13 cellular contexts compared by ENCODE assay signal in the genomic region with DNA sequence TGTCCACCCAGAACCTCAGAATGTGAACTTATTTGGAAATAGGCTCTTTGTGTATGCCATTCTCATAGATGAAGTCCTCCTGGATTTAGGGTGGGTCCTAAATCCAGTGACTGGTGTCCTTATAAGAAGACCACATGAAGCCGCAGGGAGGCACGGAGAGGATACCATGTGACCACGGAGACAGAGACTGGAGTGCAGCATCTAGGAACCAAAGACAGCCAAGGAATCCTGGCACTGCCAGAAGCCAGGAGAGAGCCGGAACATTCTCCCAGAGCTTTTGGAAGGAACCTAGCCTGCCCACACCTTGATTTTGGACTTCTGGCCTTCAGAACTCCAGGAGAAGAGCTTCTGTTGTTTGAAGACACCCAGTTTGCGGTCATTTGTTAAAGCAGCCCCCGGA. TPM values are rescaled to one million over a fixed set of nuclear protein-coding genes. Genes with fewer than 3 reads are reported as not detected.
DNase-seq lines count a peak whose midpoint lies in the region; ATAC-seq and TF ChIP-seq lines count a peak whose summit lies in the region.
"Had no signal": no experiment of that assay in that cellular context is flagged by ENCODE, and none has a peak within 500 bp of the region (broad histone marks: within the 10 kb centered on the region; RNA-seq: fewer than 3 reads in every experiment).

No MANE protein-coding gene starts in this region.

- peaks cover 86% of the 10 kb centered on the region for H3K4me1 Mint-ChIP-seq in activated T-cell treated with anti-CD3 and anti-CD28 coated beads, Interleukin-2, amount 50 U/mL, for 24 hours (ENCODE audit: low read depth)
- H3K4me1 Mint-ChIP-seq in activated T-helper 1 cell treated with anti-CD3 and anti-CD28 coated beads, Interleukin-12 subunit alpha, Interleukin-12 subunit beta, Interleukin-2, Interleukin-4 antibody, amounts not matched to agents 30 ng/mL and 10 ng/mL and 1 ng/mL, durations not matched to agents 14 hours and 24 hours and 36 hours (ENCODE audit: low read depth) = peaks cover 89% of the 10 kb centered on the region

- H3K4me3 ChIP-seq in suprapubic skin = no peak overlapping the region
- H3K4me3 ChIP-seq in vagina = no peak overlapping the region
- H3K4me3 ChIP-seq: smooth muscle cell, transverse colon had no signal

- DNase-seq in activated T-cell treated with anti-CD3 and anti-CD28 coated beads, Interleukin-2, amount 50 U/mL, for 24 hours = no peak
- no peak for DNase-seq in activated T-cell treated with anti-CD3 and anti-CD28 coated beads for 4 hours
- DNase-seq in activated T-helper 1 cell treated with anti-CD3 and anti-CD28 coated beads, Interleukin-12 subunit alpha, Interleukin-12 subunit beta, Interleukin-2, Interleukin-4 antibody, amounts not matched to agents 30 ng/mL and 10 ng/mL and 1 ng/mL, durations not matched to agents 14 hours and 24 hours and 36 hours (ENCODE audit: low spot score) = no peak
- DNase-seq in foreskin keratinocyte = no peak
- DNase-seq in suprapubic skin (ENCODE audit: low spot score in 2 of 2) = no peak
- no peak for DNase-seq in DMS153 treated with DMSO at 0.1 percent for 48 hours (lab: John Stamatoyannopoulos, UW; ENCODE audit: unreplicated experiment)
- DNase-seq in NCI-H2196 (lab: John Stamatoyannopoulos, UW; ENCODE audit: unreplicated experiment) = no peak
- no peak for DNase-seq in vagina (ENCODE audit: extremely low spot score in 2 of 2)
- DNase-seq: DMS79 treated with DMSO at 0.1 percent for 48 hours, MM.1S, OCI-M1 had no signal

- no peaks in the 10 kb centered on the region for H3K27me3 Mint-ChIP-seq in activated T-cell treated with anti-CD3 and anti-CD28 coated beads, Interleukin-2, amount 50 U/mL, for 24 hours
- peaks cover 2% of the 10 kb centered on the region for H3K27me3 Mint-ChIP-seq in activated T-helper 1 cell treated with anti-CD3 and anti-CD28 coated beads, Interleukin-12 subunit alpha, Interleukin-12 subunit beta, Interleukin-2, Interleukin-4 antibody, amounts not matched to agents 30 ng/mL and 10 ng/mL and 1 ng/mL, durations not matched to agents 14 hours and 24 hours and 36 hours (ENCODE audit: insufficient read depth)

- no peak for TF ChIP-seq EP300 in suprapubic skin (IDR thresholded peaks at IDR 0.05)

- H3K9me3 Mint-ChIP-seq in activated T-cell treated with anti-CD3 and anti-CD28 coated beads, Interleukin-2, amount 50 U/mL, for 24 hours = peaks cover 2% of the 10 kb centered on the region
- H3K9me3 Mint-ChIP-seq in activated T-helper 1 cell treated with anti-CD3 and anti-CD28 coated beads, Interleukin-12 subunit alpha, Interleukin-12 subunit beta, Interleukin-2, Interleukin-4 antibody, amounts not matched to agents 30 ng/mL and 10 ng/mL and 1 ng/mL, durations not matched to agents 14 hours and 24 hours and 36 hours = peaks cover 3% of the 10 kb centered on the region

- H3K27me3 ChIP-seq in foreskin keratinocyte = no peaks in the 10 kb centered on the region
- H3K27me3 ChIP-seq in suprapubic skin = no peaks in the 10 kb centered on the region
- H3K27me3 ChIP-seq in vagina = no peaks in the 10 kb centered on the region
- H3K27me3 ChIP-seq: transverse colon had no signal

- H3K36me3 ChIP-seq in suprapubic skin = no peaks in the 10 kb centered on the region
- H3K36me3 ChIP-seq in vagina = no peaks in the 10 kb centered on the region
- H3K36me3 ChIP-seq: transverse colon had no signal

- peak overlapping the region; percentile 60 for H3K4me3 Mint-ChIP-seq in activated T-cell treated with anti-CD3 and anti-CD28 coated beads, Interleukin-2, amount 50 U/mL, for 24 hours
- peak overlapping the region; percentile 75 for H3K4me3 Mint-ChIP-seq in activated T-helper 1 cell treated with anti-CD3 and anti-CD28 coated beads, Interleukin-12 subunit alpha, Interleukin-12 subunit beta, Interleukin-2, Interleukin-4 antibody, amounts not matched to agents 30 ng/mL and 10 ng/mL and 1 ng/mL, durations not matched to agents 14 hours and 24 hours and 36 hours

- H3K27ac ChIP-seq in foreskin keratinocyte = peak overlapping the region; percentile 64
- peak overlapping the region; percentile 84 for H3K27ac ChIP-seq in suprapubic skin
- no peak overlapping the region for H3K27ac ChIP-seq in vagina

- intact Hi-C loops in activated T-helper 1 cell treated with anti-CD3 and anti-CD28 coated beads, Interleukin-12 subunit alpha, Interleukin-12 subunit beta, Interleukin-2, Interleukin-4 antibody, amounts not matched to agents 30 ng/mL and 10 ng/mL and 1 ng/mL, durations not matched to agents 14 hours and 24 hours and 36 hours (cut with micrococcal nuclease) = no loop called here
- intact Hi-C loops in vagina (cut with DNase I) = no loop called here

- H3K4me1 ChIP-seq in foreskin keratinocyte (peaks cover 33% of the 10 kb centered on the region), suprapubic skin (peaks cover 28% of the 10 kb centered on the region), vagina (peaks cover 25% of the 10 kb centered on the region)

- 51% methylated on average over 4 of the region's 6 CpGs for WGBS in suprapubic skin

- TF ChIP-seq CTCF in foreskin keratinocyte (conservative IDR thresholded peaks at IDR 0.05) (no peak), suprapubic skin (IDR thresholded peaks at IDR 0.05) (no peak), vagina (IDR thresholded peaks at IDR 0.05) (no peak)

- H3K27ac Mint-ChIP-seq in activated T-cell treated with anti-CD3 and anti-CD28 coated beads, Interleukin-2, amount 50 U/mL, for 24 hours = peak overlapping the region; percentile 96
- peak overlapping the region; percentile 99 for H3K27ac Mint-ChIP-seq in activated T-helper 1 cell treated with anti-CD3 and anti-CD28 coated beads, Interleukin-12 subunit alpha, Interleukin-12 subunit beta, Interleukin-2, Interleukin-4 antibody, amounts not matched to agents 30 ng/mL and 10 ng/mL and 1 ng/mL, durations not matched to agents 14 hours and 24 hours and 36 hours

- H3K36me3 Mint-ChIP-seq in activated T-cell treated with anti-CD3 and anti-CD28 coated beads, Interleukin-2, amount 50 U/mL, for 24 hours (ENCODE audit: low read depth) = peaks cover 8% of the 10 kb centered on the region
- H3K36me3 Mint-ChIP-seq in activated T-helper 1 cell treated with anti-CD3 and anti-CD28 coated beads, Interleukin-12 subunit alpha, Interleukin-12 subunit beta, Interleukin-2, Interleukin-4 antibody, amounts not matched to agents 30 ng/mL and 10 ng/mL and 1 ng/mL, durations not matched to agents 14 hours and 24 hours and 36 hours (ENCODE audit: low read depth) = peaks cover 47% of the 10 kb centered on the region

- no peaks in the 10 kb centered on the region for H3K9me3 ChIP-seq in suprapubic skin
- H3K9me3 ChIP-seq in vagina = no peaks in the 10 kb centered on the region
- H3K9me3 ChIP-seq: transverse colon had no signal

- TF ChIP-seq POLR2A in suprapubic skin (IDR thresholded peaks at IDR 0.05) (no peak), vagina (IDR thresholded peaks at IDR 0.05) (no peak)

- no peak for ATAC-seq in foreskin keratinocyte

RNA-seq across cellular contexts. Expression of a gene that starts 49.7 kb away (rescaled TPM):
- total RNA-seq in activated T-helper 1 cell treated with anti-CD3 and anti-CD28 coated beads, Interleukin-12 subunit alpha, Interleukin-12 subunit beta, Interleukin-2, Interleukin-4 antibody, amounts not matched to agents 30 ng/mL and 10 ng/mL and 1 ng/mL, durations not matched to agents 14 hours and 24 hours and 36 hours = 66.3 and 68.5 TPM in 2 replicates
- total RNA-seq in foreskin keratinocyte (139 and 150 TPM in 2 replicates), suprapubic skin (10 to 100 TPM; 35.8 to 64.4 (median 45.7) TPM), vagina (17.4 TPM)
- polyA plus RNA-seq in foreskin keratinocyte = 105 and 111 TPM in 2 replicates
